Comparison of ENCODE assay signal across 20 cellular contexts in the genomic region with DNA sequence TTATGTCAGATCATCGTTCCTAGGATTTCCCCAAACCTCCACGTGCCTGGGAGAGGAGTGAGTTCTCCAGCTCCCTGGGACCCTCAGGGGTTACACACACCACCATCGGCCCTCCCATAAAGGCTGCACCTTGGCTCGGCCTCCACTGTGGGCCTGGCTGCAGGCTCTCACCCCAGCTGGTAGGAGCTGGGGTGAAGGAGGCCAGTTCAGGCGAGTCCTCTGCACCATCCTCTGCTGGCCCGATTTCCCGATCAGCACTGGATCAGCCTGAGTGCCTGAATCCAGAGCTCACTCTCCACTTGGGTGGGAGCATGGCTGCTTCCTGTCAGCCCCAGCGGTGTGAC.
DNase-seq lines count a peak whose midpoint lies in the region; ATAC-seq and TF ChIP-seq lines count a peak whose summit lies in the region.
"Had no signal": no experiment of that assay in that cellular context is flagged by ENCODE, and none has a peak within 500 bp of the region (broad histone marks: within the 10 kb centered on the region; RNA-seq: fewer than 3 reads in every experiment).

No MANE protein-coding gene starts in this region.

- CTCF ChIA-PET in mammary epithelial cell (lab: Charles Lee; ENCODE audit: low non-redundant PET) (no interaction called here), MCF 10A (lab: Yijun Ruan, JAX) (no interaction called here), RWPE1 (lab: Yijun Ruan, JAX) (interaction anchor here (0.5 to 0.6 kb wide), 2 partner anchors 9 to 92 kb away, joined by 3 to 4 read pairs; no protein-coding TSS in a partner anchor)

- no peaks in the 10 kb centered on the region for H3K36me3 Mint-ChIP-seq in MCF 10A (ENCODE audit: insufficient read depth, unreplicated experiment)
- H3K36me3 Mint-ChIP-seq: naive thymus-derived CD8-positive, alpha-beta T cell had no signal

- TF ChIP-seq CTCF in mammary epithelial cell (conservative IDR thresholded peaks at IDR 0.05 in 1 of 2, IDR thresholded peaks at IDR 0.05 in 1 of 2; ENCODE audit: extremely low read depth in 1 of 2, insufficient read depth in 1 of 2, low read depth in 1 of 2, low read length in 2 of 2) (no peak), MCF 10A (IDR thresholded peaks at IDR 0.05; ENCODE audit: unreplicated experiment) (no peak), RWPE1 (conservative IDR thresholded peaks at IDR 0.05; ENCODE audit: low read depth) (no peak)

- intact Hi-C loops in mammary epithelial cell (cut with micrococcal nuclease) (loop anchor here (10.0 kb wide), 1 partner anchor 113 kb away; a partner anchor contains a TSS), MCF 10A (cut with micrococcal nuclease) (no loop called here), left ventricle myocardium superior (cut with micrococcal nuclease) (no loop called here), sciatic nerve (cut with DNase I) (no loop called here)

- no peak overlapping the region for H3K4me3 Mint-ChIP-seq in MCF 10A (ENCODE audit: unreplicated experiment)
- H3K4me3 Mint-ChIP-seq: naive thymus-derived CD8-positive, alpha-beta T cell had no signal

- H4K20me1 ChIP-seq in mammary epithelial cell (ENCODE audit: insufficient read depth, low read length) = no peaks in the 10 kb centered on the region

- no peak overlapping the region for H3K27ac Mint-ChIP-seq in MCF 10A (ENCODE audit: low read depth, unreplicated experiment)
- H3K27ac Mint-ChIP-seq: naive thymus-derived CD8-positive, alpha-beta T cell had no signal

- DNase-seq in mammary epithelial cell (no peak), MCF 10A (ENCODE audit: unreplicated experiment) (no peak), left ventricle myocardium superior (no peak), sciatic nerve (ENCODE audit: low spot score) (peak; percentile 40), RWPE1 (ENCODE audit: low spot score) (no peak), SHP77 (lab: John Stamatoyannopoulos, UW) (no peak), SW480 (ENCODE audit: low spot score) (no peak), OCI-M1 (lab: John Stamatoyannopoulos, UW) (no peak)
- DNase-seq: activated CD4-positive, CD25-positive, alpha-beta regulatory T cell treated with anti-CD3 and anti-CD28 coated beads, Interleukin-2, amount 50 U/mL, for 72 hours; Karpas-422; mesendoderm; naive thymus-derived CD8-positive, alpha-beta T cell; NCI-H1105; NCI-H2081 treated with DMSO at 0.1 percent for 48 hours; NCI-H446 treated with DMSO at 0.1 percent for 48 hours; NK-92 treated with Interleukin-12 subunit alpha and Interleukin-12 subunit beta, amount 100 ng/mL, for 24 hours; small intestine; stimulated activated CD4-positive, alpha-beta T cell treated with anti-CD3 and anti-CD28 coated beads, Interleukin-4, amount 100 ng/mL, for 1 hour had no signal

- no peaks in the 10 kb centered on the region for H3K27me3 ChIP-seq in mammary epithelial cell (ENCODE audit: insufficient read depth, low read length)

- H3K4me3 ChIP-seq in mammary epithelial cell (replicated peaks in 1 of 3; ENCODE audit: insufficient read depth in 1 of 3, low read depth in 2 of 3, low read length in 3 of 3) = no peak overlapping the region
- H3K4me3 ChIP-seq: dorsolateral prefrontal cortex had no signal

- H3K4me1 ChIP-seq in mammary epithelial cell (ENCODE audit: insufficient read depth, low read length) = peaks cover 16% of the 10 kb centered on the region

- no peaks in the 10 kb centered on the region for H3K36me3 ChIP-seq in mammary epithelial cell (ENCODE audit: insufficient read depth, low read length)

- H3K27ac ChIP-seq in mammary epithelial cell (ENCODE audit: insufficient read depth, low read depth, low read length) = no peak overlapping the region
- no peak overlapping the region for H3K27ac ChIP-seq in RWPE1
- H3K27ac ChIP-seq: dorsolateral prefrontal cortex, epithelial cell of prostate had no signal

- no peaks in the 10 kb centered on the region for H3K79me2 ChIP-seq in mammary epithelial cell (ENCODE audit: insufficient read depth, low read length)

- peak overlapping the region; percentile 22 for H2AFZ ChIP-seq in mammary epithelial cell (ENCODE audit: low read depth, low read length)

- H3K4me1 Mint-ChIP-seq in MCF 10A (ENCODE audit: insufficient read depth, unreplicated experiment) = no peaks in the 10 kb centered on the region

- H3K4me2 ChIP-seq in mammary epithelial cell (ENCODE audit: insufficient read depth, low read depth, low read length) = no peak overlapping the region

- POLR2A ChIA-PET in MCF 10A (lab: Yijun Ruan, JAX) (no interaction called here), RWPE1 (lab: Yijun Ruan, JAX; ENCODE audit: low non-redundant PET) (no interaction called here)

- H3K9me3 Mint-ChIP-seq in MCF 10A (ENCODE audit: unreplicated experiment) = peaks cover 13% of the 10 kb centered on the region

- no peak overlapping the region for H3K9ac ChIP-seq in mammary epithelial cell (ENCODE audit: insufficient read depth, low read length)

- BruUV-seq in mammary epithelial cell (replicated peaks; lab: Mats Ljungman, UMichigan) (no TSS peak), MCF 10A (replicated peaks; lab: Mats Ljungman, UMichigan) (no TSS peak)

- in situ Hi-C loops in mammary epithelial cell (cut with MboI; ENCODE audit: low sequenced_read_pairs in 2 of 2) = no loop called here

- peak; percentile 22 for ATAC-seq in left ventricle myocardium superior
- peak; percentile 30 for ATAC-seq in sciatic nerve
- ATAC-seq: naive thymus-derived CD8-positive, alpha-beta T cell had no signal

- 69% methylated on average over 7 of the region's 8 CpGs for WGBS in mammary epithelial cell (ENCODE audit: low coverage, missing lambda C conversion rate)

- dilution Hi-C loops in mammary epithelial cell (cut with HindIII; ENCODE audit: low sequenced_read_pairs) = no loop called here

- H3K27me3 Mint-ChIP-seq in MCF 10A (ENCODE audit: insufficient read depth, unreplicated experiment) = no peaks in the 10 kb centered on the region
- H3K27me3 Mint-ChIP-seq: naive thymus-derived CD8-positive, alpha-beta T cell had no signal

- H3K9me3 ChIP-seq in mammary epithelial cell (replicated peaks; ENCODE audit: insufficient read depth, low read length) = no peaks in the 10 kb centered on the region
